1 cellular context compared by ENCODE assay signal in the genomic region with DNA sequence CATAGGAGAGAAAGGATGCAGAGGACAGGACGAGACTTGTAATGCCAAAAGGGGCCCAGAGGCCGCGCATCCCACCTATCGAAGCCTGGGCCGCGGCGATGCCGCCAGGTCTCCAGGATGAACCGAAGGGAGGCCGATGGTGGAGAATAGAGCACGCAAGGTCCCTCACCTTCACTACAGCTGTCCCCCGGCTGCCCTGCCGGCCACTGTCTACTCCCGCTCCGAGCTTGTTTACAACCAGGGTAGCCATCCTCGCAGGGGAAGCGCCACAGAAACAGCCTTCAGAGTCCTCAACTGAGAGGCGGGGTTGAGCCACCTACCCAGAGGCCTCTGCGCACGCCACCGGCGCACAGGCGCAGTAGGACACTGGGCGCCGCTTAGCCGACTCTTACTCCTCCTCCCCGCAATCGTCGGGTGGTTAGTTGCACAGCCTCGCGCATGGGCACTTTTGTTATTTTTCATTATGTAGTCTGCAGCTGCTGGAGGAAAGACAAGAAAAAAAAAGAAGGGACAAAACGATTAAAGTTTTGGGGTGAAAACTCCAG.
A peak's percentile ranks its signal among the peaks of the same experiment; 100 is the strongest.
TF ChIP-seq lines count a peak whose summit lies in the region.

A gene (minus strand): TSS at position 309 of the 545 bp plus-strand sequence. CDS start 59 bp downstream, at position 250.

TF ChIP-seq in HepG2, 621 proteins besides CTCF, POLR2A, EP300 and RAD21 (continued from another document and continues in another):
- TF ChIP-seq, protein P1, sequence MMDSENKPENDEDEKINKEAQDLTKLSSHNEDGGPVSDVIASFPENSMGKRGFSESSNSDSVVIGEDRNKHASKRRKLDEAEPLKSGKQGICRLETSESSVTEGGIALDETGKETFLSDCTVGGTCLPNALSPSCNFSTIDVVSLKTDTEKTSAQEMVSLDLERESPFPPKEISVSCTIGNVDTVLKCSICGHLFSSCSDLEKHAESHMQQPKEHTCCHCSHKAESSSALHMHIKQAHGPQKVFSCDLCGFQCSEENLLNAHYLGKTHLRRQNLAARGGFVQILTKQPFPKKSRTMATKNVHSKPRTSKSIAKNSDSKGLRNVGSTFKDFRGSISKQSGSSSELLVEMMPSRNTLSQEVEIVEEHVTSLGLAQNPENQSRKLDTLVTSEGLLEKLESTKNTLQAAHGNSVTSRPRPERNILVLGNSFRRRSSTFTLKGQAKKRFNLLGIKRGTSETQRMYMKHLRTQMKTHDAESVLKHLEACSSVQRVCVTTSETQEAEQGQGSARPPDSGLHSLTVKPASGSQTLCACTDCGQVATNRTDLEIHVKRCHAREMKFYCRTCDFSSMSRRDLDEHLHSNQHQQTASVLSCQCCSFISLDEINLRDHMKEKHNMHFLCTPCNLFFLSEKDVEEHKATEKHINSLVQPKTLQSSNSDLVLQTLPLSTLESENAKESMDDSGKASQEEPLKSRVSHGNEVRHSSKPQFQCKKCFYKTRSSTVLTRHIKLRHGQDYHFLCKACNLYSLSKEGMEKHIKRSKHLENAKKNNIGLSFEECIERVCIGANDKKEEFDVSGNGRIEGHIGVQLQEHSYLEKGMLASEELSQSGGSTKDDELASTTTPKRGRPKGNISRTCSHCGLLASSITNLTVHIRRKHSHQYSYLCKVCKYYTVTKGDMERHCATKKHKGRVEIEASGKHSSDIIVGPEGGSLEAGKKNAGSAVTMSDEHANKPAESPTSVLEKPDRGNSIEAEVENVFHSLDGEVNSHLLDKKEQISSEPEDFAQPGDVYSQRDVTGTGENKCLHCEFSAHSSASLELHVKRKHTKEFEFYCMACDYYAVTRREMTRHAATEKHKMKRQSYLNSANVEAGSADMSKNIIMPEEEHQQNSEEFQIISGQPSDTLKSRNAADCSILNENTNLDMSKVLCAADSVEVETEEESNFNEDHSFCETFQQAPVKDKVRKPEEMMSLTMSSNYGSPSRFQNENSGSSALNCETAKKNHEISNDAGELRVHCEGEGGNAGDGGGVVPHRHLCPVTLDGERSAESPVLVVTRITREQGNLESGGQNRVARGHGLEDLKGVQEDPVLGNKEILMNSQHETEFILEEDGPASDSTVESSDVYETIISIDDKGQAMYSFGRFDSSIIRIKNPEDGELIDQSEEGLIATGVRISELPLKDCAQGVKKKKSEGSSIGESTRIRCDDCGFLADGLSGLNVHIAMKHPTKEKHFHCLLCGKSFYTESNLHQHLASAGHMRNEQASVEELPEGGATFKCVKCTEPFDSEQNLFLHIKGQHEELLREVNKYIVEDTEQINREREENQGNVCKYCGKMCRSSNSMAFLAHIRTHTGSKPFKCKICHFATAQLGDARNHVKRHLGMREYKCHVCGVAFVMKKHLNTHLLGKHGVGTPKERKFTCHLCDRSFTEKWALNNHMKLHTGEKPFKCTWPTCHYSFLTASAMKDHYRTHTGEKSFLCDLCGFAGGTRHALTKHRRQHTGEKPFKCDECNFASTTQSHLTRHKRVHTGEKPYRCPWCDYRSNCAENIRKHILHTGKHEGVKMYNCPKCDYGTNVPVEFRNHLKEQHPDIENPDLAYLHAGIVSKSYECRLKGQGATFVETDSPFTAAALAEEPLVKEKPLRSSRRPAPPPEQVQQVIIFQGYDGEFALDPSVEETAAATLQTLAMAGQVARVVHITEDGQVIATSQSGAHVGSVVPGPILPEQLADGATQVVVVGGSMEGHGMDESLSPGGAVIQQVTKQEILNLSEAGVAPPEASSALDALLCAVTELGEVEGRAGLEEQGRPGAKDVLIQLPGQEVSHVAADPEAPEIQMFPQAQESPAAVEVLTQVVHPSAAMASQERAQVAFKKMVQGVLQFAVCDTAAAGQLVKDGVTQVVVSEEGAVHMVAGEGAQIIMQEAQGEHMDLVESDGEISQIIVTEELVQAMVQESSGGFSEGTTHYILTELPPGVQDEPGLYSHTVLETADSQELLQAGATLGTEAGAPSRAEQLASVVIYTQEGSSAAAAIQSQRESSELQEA (CRISPR knock-in tag; IDR thresholded peaks at IDR 0.05; ENCODE audit: not compliant biosample characterization): no peak
- TF ChIP-seq DNMT1 (CRISPR knock-in tag; IDR thresholded peaks at IDR 0.05) (no peak), ZNF614 (CRISPR knock-in tag; IDR thresholded peaks at IDR 0.05; ENCODE audit: borderline replicate concordance) (peak; percentile 27; the same call in 1 of the 2 replicates), TOPORS (CRISPR knock-in tag; IDR thresholded peaks at IDR 0.05) (no peak), NFRKB (IDR thresholded peaks at IDR 0.05) (no peak), ZNF260 (CRISPR knock-in tag; IDR thresholded peaks at IDR 0.05; ENCODE audit: borderline replicate concordance, low read depth) (no peak), SP140L (CRISPR knock-in tag; IDR thresholded peaks at IDR 0.05; ENCODE audit: borderline replicate concordance) (no peak), GPN1 (CRISPR knock-in tag; IDR thresholded peaks at IDR 0.05; ENCODE audit: borderline replicate concordance) (no peak), MTF2 (CRISPR knock-in tag; IDR thresholded peaks at IDR 0.05; ENCODE audit: borderline replicate concordance) (no peak), ZNF672 (CRISPR knock-in tag; IDR thresholded peaks at IDR 0.05) (no peak), RFX5 (IDR thresholded peaks at IDR 0.05; ENCODE audit: low read depth, low read length) (no peak), MED1 (CRISPR knock-in tag; IDR thresholded peaks at IDR 0.05) (peak; percentile 32; the same call in 1 of the 2 replicates), ARID2 (CRISPR knock-in tag; IDR thresholded peaks at IDR 0.05; ENCODE audit: borderline replicate concordance) (no peak)
- TF ChIP-seq, protein P2, sequence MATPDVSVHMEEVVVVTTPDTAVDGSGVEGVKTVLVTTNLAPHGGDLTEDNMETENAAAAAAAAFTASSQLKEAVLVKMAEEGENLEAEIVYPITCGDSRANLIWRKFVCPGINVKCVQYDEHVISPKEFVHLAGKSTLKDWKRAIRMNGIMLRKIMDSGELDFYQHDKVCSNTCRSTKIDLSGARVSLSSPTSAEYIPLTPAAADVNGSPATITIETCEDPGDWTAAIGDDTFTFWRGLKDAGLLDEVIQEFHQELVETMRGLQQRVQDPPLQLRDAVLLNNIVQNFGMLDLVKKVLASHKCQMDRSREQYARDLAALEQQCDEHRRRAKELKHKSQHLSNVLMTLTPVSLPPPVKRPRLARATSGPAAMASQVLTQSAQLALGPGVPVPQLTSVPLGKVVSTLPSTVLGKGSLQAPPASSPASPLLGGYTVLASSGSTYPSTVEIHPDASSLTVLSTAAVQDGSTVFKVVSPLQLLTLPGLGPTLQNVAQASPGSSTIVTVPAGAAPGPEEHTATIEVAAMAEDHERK (CRISPR knock-in tag; IDR thresholded peaks at IDR 0.05; ENCODE audit: low read depth): no peak
- TF ChIP-seq, protein P3, sequence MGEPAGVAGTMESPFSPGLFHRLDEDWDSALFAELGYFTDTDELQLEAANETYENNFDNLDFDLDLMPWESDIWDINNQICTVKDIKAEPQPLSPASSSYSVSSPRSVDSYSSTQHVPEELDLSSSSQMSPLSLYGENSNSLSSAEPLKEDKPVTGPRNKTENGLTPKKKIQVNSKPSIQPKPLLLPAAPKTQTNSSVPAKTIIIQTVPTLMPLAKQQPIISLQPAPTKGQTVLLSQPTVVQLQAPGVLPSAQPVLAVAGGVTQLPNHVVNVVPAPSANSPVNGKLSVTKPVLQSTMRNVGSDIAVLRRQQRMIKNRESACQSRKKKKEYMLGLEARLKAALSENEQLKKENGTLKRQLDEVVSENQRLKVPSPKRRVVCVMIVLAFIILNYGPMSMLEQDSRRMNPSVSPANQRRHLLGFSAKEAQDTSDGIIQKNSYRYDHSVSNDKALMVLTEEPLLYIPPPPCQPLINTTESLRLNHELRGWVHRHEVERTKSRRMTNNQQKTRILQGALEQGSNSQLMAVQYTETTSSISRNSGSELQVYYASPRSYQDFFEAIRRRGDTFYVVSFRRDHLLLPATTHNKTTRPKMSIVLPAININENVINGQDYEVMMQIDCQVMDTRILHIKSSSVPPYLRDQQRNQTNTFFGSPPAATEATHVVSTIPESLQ (CRISPR knock-in tag; conservative IDR thresholded peaks at IDR 0.05): no peak
- TF ChIP-seq, protein P4, sequence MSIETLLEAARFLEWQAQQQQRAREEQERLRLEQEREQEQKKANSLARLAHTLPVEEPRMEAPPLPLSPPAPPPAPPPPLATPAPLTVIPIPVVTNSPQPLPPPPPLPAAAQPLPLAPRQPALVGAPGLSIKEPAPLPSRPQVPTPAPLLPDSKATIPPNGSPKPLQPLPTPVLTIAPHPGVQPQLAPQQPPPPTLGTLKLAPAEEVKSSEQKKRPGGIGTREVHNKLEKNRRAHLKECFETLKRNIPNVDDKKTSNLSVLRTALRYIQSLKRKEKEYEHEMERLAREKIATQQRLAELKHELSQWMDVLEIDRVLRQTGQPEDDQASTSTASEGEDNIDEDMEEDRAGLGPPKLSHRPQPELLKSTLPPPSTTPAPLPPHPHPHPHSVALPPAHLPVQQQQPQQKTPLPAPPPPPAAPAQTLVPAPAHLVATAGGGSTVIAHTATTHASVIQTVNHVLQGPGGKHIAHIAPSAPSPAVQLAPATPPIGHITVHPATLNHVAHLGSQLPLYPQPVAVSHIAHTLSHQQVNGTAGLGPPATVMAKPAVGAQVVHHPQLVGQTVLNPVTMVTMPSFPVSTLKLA (IDR thresholded peaks at IDR 0.05): no peak
- TF ChIP-seq, protein P5, sequence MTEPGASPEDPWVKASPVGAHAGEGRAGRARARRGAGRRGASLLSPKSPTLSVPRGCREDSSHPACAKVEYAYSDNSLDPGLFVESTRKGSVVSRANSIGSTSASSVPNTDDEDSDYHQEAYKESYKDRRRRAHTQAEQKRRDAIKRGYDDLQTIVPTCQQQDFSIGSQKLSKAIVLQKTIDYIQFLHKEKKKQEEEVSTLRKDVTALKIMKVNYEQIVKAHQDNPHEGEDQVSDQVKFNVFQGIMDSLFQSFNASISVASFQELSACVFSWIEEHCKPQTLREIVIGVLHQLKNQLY (CRISPR knock-in tag; IDR thresholded peaks at IDR 0.05): no peak
- TF ChIP-seq, protein P6, sequence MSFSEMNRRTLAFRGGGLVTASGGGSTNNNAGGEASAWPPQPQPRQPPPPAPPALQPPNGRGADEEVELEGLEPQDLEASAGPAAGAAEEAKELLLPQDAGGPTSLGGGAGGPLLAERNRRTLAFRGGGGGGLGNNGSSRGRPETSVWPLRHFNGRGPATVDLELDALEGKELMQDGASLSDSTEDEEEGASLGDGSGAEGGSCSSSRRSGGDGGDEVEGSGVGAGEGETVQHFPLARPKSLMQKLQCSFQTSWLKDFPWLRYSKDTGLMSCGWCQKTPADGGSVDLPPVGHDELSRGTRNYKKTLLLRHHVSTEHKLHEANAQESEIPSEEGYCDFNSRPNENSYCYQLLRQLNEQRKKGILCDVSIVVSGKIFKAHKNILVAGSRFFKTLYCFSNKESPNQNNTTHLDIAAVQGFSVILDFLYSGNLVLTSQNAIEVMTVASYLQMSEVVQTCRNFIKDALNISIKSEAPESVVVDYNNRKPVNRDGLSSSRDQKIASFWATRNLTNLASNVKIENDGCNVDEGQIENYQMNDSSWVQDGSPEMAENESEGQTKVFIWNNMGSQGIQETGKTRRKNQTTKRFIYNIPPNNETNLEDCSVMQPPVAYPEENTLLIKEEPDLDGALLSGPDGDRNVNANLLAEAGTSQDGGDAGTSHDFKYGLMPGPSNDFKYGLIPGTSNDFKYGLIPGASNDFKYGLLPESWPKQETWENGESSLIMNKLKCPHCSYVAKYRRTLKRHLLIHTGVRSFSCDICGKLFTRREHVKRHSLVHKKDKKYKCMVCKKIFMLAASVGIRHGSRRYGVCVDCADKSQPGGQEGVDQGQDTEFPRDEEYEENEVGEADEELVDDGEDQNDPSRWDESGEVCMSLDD (CRISPR knock-in tag; IDR thresholded peaks at IDR 0.05; ENCODE audit: borderline replicate concordance): no peak
- TF ChIP-seq, protein P7, sequence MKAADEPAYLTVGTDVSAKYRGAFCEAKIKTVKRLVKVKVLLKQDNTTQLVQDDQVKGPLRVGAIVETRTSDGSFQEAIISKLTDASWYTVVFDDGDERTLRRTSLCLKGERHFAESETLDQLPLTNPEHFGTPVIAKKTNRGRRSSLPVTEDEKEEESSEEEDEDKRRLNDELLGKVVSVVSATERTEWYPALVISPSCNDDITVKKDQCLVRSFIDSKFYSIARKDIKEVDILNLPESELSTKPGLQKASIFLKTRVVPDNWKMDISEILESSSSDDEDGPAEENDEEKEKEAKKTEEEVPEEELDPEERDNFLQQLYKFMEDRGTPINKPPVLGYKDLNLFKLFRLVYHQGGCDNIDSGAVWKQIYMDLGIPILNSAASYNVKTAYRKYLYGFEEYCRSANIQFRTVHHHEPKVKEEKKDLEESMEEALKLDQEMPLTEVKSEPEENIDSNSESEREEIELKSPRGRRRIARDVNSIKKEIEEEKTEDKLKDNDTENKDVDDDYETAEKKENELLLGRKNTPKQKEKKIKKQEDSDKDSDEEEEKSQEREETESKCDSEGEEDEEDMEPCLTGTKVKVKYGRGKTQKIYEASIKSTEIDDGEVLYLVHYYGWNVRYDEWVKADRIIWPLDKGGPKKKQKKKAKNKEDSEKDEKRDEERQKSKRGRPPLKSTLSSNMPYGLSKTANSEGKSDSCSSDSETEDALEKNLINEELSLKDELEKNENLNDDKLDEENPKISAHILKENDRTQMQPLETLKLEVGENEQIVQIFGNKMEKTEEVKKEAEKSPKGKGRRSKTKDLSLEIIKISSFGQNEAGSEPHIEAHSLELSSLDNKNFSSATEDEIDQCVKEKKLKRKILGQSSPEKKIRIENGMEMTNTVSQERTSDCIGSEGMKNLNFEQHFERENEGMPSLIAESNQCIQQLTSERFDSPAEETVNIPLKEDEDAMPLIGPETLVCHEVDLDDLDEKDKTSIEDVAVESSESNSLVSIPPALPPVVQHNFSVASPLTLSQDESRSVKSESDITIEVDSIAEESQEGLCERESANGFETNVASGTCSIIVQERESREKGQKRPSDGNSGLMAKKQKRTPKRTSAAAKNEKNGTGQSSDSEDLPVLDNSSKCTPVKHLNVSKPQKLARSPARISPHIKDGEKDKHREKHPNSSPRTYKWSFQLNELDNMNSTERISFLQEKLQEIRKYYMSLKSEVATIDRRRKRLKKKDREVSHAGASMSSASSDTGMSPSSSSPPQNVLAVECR (CRISPR knock-in tag; IDR thresholded peaks at IDR 0.05; ENCODE audit: borderline replicate concordance): peak; percentile 69
- TF ChIP-seq, protein P8, sequence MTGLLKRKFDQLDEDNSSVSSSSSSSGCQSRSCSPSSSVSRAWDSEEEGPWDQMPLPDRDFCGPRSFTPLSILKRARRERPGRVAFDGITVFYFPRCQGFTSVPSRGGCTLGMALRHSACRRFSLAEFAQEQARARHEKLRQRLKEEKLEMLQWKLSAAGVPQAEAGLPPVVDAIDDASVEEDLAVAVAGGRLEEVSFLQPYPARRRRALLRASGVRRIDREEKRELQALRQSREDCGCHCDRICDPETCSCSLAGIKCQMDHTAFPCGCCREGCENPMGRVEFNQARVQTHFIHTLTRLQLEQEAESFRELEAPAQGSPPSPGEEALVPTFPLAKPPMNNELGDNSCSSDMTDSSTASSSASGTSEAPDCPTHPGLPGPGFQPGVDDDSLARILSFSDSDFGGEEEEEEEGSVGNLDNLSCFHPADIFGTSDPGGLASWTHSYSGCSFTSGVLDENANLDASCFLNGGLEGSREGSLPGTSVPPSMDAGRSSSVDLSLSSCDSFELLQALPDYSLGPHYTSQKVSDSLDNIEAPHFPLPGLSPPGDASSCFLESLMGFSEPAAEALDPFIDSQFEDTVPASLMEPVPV (CRISPR knock-in tag; IDR thresholded peaks at IDR 0.05): 0 out of 2 replicates have a peak, but pooled peaks have one; percentile 28
- TF ChIP-seq, protein P9, sequence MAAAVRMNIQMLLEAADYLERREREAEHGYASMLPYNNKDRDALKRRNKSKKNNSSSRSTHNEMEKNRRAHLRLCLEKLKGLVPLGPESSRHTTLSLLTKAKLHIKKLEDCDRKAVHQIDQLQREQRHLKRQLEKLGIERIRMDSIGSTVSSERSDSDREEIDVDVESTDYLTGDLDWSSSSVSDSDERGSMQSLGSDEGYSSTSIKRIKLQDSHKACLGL (CRISPR knock-in tag; IDR thresholded peaks at IDR 0.05): peak; percentile 45; the same call in 1 of the 2 replicates
- TF ChIP-seq, protein P10, sequence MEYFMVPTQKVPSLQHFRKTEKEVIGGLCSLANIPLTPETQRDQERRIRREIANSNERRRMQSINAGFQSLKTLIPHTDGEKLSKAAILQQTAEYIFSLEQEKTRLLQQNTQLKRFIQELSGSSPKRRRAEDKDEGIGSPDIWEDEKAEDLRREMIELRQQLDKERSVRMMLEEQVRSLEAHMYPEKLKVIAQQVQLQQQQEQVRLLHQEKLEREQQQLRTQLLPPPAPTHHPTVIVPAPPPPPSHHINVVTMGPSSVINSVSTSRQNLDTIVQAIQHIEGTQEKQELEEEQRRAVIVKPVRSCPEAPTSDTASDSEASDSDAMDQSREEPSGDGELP (IDR thresholded peaks at IDR 0.05; ENCODE audit: borderline replicate concordance, low read depth): no peak
